Comparison of ENCODE assay signal across 21 cellular contexts in genomic region chr15:77676569-77677375, GRCh38. TPM values are rescaled to one million over a fixed set of nuclear protein-coding genes. Genes with fewer than 3 reads are reported as not detected.
"Had no signal": no experiment of that assay in that cellular context is flagged by ENCODE, and none has a peak within 500 bp of the region (broad histone marks: within the 10 kb centered on the region; RNA-seq: fewer than 3 reads in every experiment).

No MANE protein-coding gene starts in this region.

- H3K9me3 ChIP-seq: heart left ventricle, prostate gland, right lobe of liver, suprapubic skin, thyroid gland, uterus had no signal

- ATAC-seq: naive thymus-derived CD4-positive, alpha-beta T cell had no signal

- H3K4me3 ChIP-seq: dorsolateral prefrontal cortex, heart left ventricle, prostate gland, right lobe of liver, suprapubic skin, thyroid gland, uterus had no signal

- H3K9ac ChIP-seq: parathyroid adenoma had no signal

- H3K4me1 ChIP-seq: parathyroid adenoma, prostate gland, right lobe of liver, suprapubic skin, thyroid gland, uterus had no signal

- H3K27ac ChIP-seq: parathyroid adenoma, prostate gland, right lobe of liver, suprapubic skin, thyroid gland, uterus had no signal

- H3K79me2 ChIP-seq: parathyroid adenoma had no signal

- H3K36me3 Mint-ChIP-seq: naive thymus-derived CD4-positive, alpha-beta T cell; type B pancreatic cell had no signal

- H3K4me1 Mint-ChIP-seq: naive thymus-derived CD4-positive, alpha-beta T cell; nephron progenitor cell had no signal

- H3K27ac Mint-ChIP-seq: nephron progenitor cell, type B pancreatic cell had no signal

- H3K27me3 ChIP-seq: dorsolateral prefrontal cortex, right lobe of liver, thyroid gland, uterus had no signal

- H3K36me3 ChIP-seq: heart left ventricle, prostate gland, right lobe of liver, suprapubic skin, thyroid gland, uterus had no signal

- H3K4me3 Mint-ChIP-seq: naive thymus-derived CD4-positive, alpha-beta T cell; nephron progenitor cell; type B pancreatic cell had no signal

- H2AFZ ChIP-seq: parathyroid adenoma had no signal

- DNase-seq: cortex of kidney; dorsolateral prefrontal cortex; effector CD8-positive, alpha-beta T cell; foreskin melanocyte; hippocampal formation; mammary epithelial cell; naive thymus-derived CD4-positive, alpha-beta T cell; nephron progenitor cell; occipital lobe; right lobe of liver; stimulated activated CD4-positive, alpha-beta T cell treated with anti-CD3 and anti-CD28 coated beads, Interleukin-4, amount 100 ng/mL, for 1 hour; stimulated activated naive CD4-positive, alpha-beta T cell; thyroid gland; uterus had no signal

- H3K9me3 Mint-ChIP-seq: naive thymus-derived CD4-positive, alpha-beta T cell; nephron progenitor cell; type B pancreatic cell had no signal

RNA-seq across cellular contexts. Expression of gene LINGO1, which starts 44.1 kb away (rescaled TPM):
- total RNA-seq: mononuclear cell; naive thymus-derived CD4-positive, alpha-beta T cell; renal cortical epithelial cell had no signal
- polyA plus RNA-seq: mammary epithelial cell; naive thymus-derived CD4-positive, alpha-beta T cell had no signal
